In genomic region chr1:229752679-229753078, GRCh38 we compare ENCODE assay signal across 5 cellular contexts.
"Had no signal": no experiment of that assay in that cellular context is flagged by ENCODE, and none has a peak within 500 bp of the region (broad histone marks: within the 10 kb centered on the region; RNA-seq: fewer than 3 reads in every experiment).

No MANE protein-coding gene starts in this region.

- H3K4me3 ChIP-seq: GM23338 had no signal

- DNase-seq: H9, HCEC 1CT, IMR-90, KBM-7 had no signal

- H3K4me3 Mint-ChIP-seq: GM23338, H9 had no signal

- H3K27ac Mint-ChIP-seq: GM23338, H9 had no signal

- H3K9me3 Mint-ChIP-seq: GM23338, H9 had no signal

- H3K4me2 ChIP-seq: GM23338 had no signal

- H3K4me1 Mint-ChIP-seq: GM23338, H9 had no signal

- ATAC-seq: GM23338 had no signal
